2 cellular contexts compared by ENCODE assay signal in genomic region chr6:7639427-7639826, GRCh38.
TF ChIP-seq lines count a peak whose summit lies in the region.

No MANE protein-coding gene starts in this region.

TF ChIP-seq in A549, 52 proteins besides CTCF, POLR2A, EP300 and RAD21:
- no peak for TF ChIP-seq JUN (IDR thresholded peaks at IDR 0.05)
- TF ChIP-seq HOXB13 (CRISPR knock-in tag; IDR thresholded peaks at IDR 0.05; ENCODE audit: low read depth) = no peak
- no peak for TF ChIP-seq BHLHE40 (IDR thresholded peaks at IDR 0.05; ENCODE audit: low read depth, low read length)
- no peak for TF ChIP-seq PHF8 (IDR thresholded peaks at IDR 0.05; ENCODE audit: borderline replicate concordance, low read depth)
- no peak for TF ChIP-seq CBX2 (IDR thresholded peaks at IDR 0.05; ENCODE audit: borderline replicate concordance, low read depth)
- TF ChIP-seq NR3C1 (IDR thresholded peaks at IDR 0.05) = no peak
- no peak for TF ChIP-seq GATA3 (IDR thresholded peaks at IDR 0.05; ENCODE audit: borderline replicate concordance)
- no peak for TF ChIP-seq NFE2L2 (conservative IDR thresholded peaks at IDR 0.05; ENCODE audit: low read length)
- TF ChIP-seq, protein P1, sequence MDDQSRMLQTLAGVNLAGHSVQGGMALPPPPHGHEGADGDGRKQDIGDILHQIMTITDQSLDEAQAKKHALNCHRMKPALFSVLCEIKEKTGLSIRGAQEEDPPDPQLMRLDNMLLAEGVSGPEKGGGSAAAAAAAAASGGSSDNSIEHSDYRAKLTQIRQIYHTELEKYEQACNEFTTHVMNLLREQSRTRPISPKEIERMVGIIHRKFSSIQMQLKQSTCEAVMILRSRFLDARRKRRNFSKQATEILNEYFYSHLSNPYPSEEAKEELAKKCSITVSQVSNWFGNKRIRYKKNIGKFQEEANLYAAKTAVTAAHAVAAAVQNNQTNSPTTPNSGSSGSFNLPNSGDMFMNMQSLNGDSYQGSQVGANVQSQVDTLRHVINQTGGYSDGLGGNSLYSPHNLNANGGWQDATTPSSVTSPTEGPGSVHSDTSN (IDR thresholded peaks at IDR 0.05) = no peak
- no peak for TF ChIP-seq ZC3H11A (IDR thresholded peaks at IDR 0.05)
- no peak for TF ChIP-seq MYC (IDR thresholded peaks at IDR 0.05; ENCODE audit: borderline replicate concordance, low read length)
- no peak for TF ChIP-seq CHD2 (IDR thresholded peaks at IDR 0.05; ENCODE audit: low read length, partially characterized antibody)
TF ChIP-seq in A549: peak in this region for 0.

TF ChIP-seq in K562, 482 proteins besides CTCF, POLR2A, EP300 and RAD21:
- TF ChIP-seq ATF1 (CRISPR knock-in tag; IDR thresholded peaks at IDR 0.05) (no peak), ATF1 (tag; IDR thresholded peaks at IDR 0.05) (no peak), ZNF12 (CRISPR knock-in tag; IDR thresholded peaks at IDR 0.05) (peak; percentile 81; the same call in 1 of the 2 replicates), HMGN3 (IDR thresholded peaks at IDR 0.05; ENCODE audit: borderline replicate concordance, extremely low read depth, insufficient read length, low read depth, low read length) (no peak), SMC3 (conservative IDR thresholded peaks at IDR 0.05; ENCODE audit: insufficient read depth, low read depth, low read length) (no peak)
TF ChIP-seq in K562: peak in this region for 1.
